In genomic region chr15:100849021-100849831, GRCh38 we compare ENCODE assay signal across 9 cellular contexts.
DNase-seq lines count a peak whose midpoint lies in the region; ATAC-seq, FAIRE-seq and TF ChIP-seq lines count a peak whose summit lies in the region.
"Had no signal": no experiment of that assay in that cellular context is flagged by ENCODE, and none has a peak within 500 bp of the region (broad histone marks: within the 10 kb centered on the region; RNA-seq: fewer than 3 reads in every experiment).

No MANE protein-coding gene starts in this region.

- DNase-seq in ELR (ENCODE audit: low read depth) = peak; percentile 78
- peak; percentile 44 for DNase-seq in HTR-8/SVneo (ENCODE audit: insufficient read length, low spot score)
- peak; percentile 50 for DNase-seq in activated CD4-positive, CD25-positive, alpha-beta regulatory T cell treated with anti-CD3 and anti-CD28 coated beads, Interleukin-2, amount 50 U/mL, for 72 hours
- no peak for DNase-seq in coronary artery (ENCODE audit: low spot score)
- peak; percentile 29 to 42 for DNase-seq in memory B cell (ENCODE audit: low spot score in 2 of 2)
- peak; percentile 51 for DNase-seq in stimulated activated CD8-positive, alpha-beta memory T cell treated with anti-CD3 and anti-CD28 coated beads, Interleukin-4, amount 100 ng/mL, for 24 hours (ENCODE audit: low read depth)

- peak; percentile 71 for FAIRE-seq in HTR-8/SVneo (lab: Jason Lieb, UNC)
- FAIRE-seq: colon had no signal

- no peak overlapping the region for H3K27ac ChIP-seq in coronary artery

- H3K4me1 Mint-ChIP-seq in memory B cell = peaks cover 4% of the 10 kb centered on the region

- H3K27ac Mint-ChIP-seq in memory B cell = peak overlapping the region; percentile 24

- H3K27me3 Mint-ChIP-seq in memory B cell = peaks cover 8% of the 10 kb centered on the region

- ATAC-seq in memory B cell (ENCODE audit: low read depth) = peak; percentile 93
- no peak for ATAC-seq in HG03097 (IDR thresholded peaks at IDR 0.05; ENCODE audit: low FRiP score, unreplicated experiment)
- no peak for ATAC-seq in HG02970 (IDR thresholded peaks at IDR 0.05; ENCODE audit: low FRiP score, unreplicated experiment)

- peak overlapping the region; percentile 69 for H3K4me3 ChIP-seq in coronary artery

- H3K4me3 Mint-ChIP-seq in memory B cell = peak overlapping the region; percentile 83

- no peaks in the 10 kb centered on the region for H3K9me3 Mint-ChIP-seq in memory B cell

- H3K36me3 Mint-ChIP-seq in memory B cell = no peaks in the 10 kb centered on the region

- no peak for TF ChIP-seq CTCF in coronary artery (IDR thresholded peaks at IDR 0.05)
